Comparison of ENCODE assay signal across 18 cellular contexts in genomic region chr6:52276130-52276529, GRCh38. TPM values are rescaled to one million over a fixed set of nuclear protein-coding genes. Genes with fewer than 3 reads are reported as not detected.
A peak's percentile ranks its signal among the peaks of the same experiment; 100 is the strongest.
DNase-seq lines count a peak whose midpoint lies in the region; ATAC-seq, FAIRE-seq and TF ChIP-seq lines count a peak whose summit lies in the region.
"Had no signal": no experiment of that assay in that cellular context is flagged by ENCODE, and none has a peak within 500 bp of the region (broad histone marks: within the 10 kb centered on the region; RNA-seq: fewer than 3 reads in every experiment).

No MANE protein-coding gene starts in this region.

- in situ Hi-C loops in HepG2 (cut with HindIII; ENCODE audit: extremely low pct_ligation_motif_present, low pct_unique_long_range_greater_than_20kb) = no loop called here

- H2AFZ ChIP-seq in HepG2 (ENCODE audit: low read length) (no peak overlapping the region), Loucy (ENCODE audit: low read length) (no peak overlapping the region)

- no peaks in the 10 kb centered on the region for H3K9me3 Mint-ChIP-seq in nephron
- H3K9me3 Mint-ChIP-seq: CD4-positive, CD25-positive, alpha-beta regulatory T cell had no signal

- H3K27me3 Mint-ChIP-seq in nephron (ENCODE audit: low read depth) = no peaks in the 10 kb centered on the region
- H3K27me3 Mint-ChIP-seq: CD4-positive, CD25-positive, alpha-beta regulatory T cell had no signal

- TF ChIP-seq CTCF in HepG2 (CRISPR knock-in tag; IDR thresholded peaks at IDR 0.05) (no peak), right lobe of liver (IDR thresholded peaks at IDR 0.05) (no peak), Loucy (conservative IDR thresholded peaks at IDR 0.05; ENCODE audit: low read length) (no peak), nephron (IDR thresholded peaks at IDR 0.05; ENCODE audit: unreplicated experiment in 3 of 3) (no peak), mucosa of descending colon (IDR thresholded peaks at IDR 0.05) (no peak)

- TF ChIP-seq EP300 in HepG2 (IDR thresholded peaks at IDR 0.05; ENCODE audit: low read depth in 2 of 2, low read length in 2 of 2) = no peak
- TF ChIP-seq EP300 in HepG2 (CRISPR knock-in tag; IDR thresholded peaks at IDR 0.05; ENCODE audit: borderline replicate concordance) = no peak

- intact Hi-C loops in HepG2 (cut with micrococcal nuclease; ENCODE audit: unreplicated experiment) = no loop called here
- intact Hi-C loops in right lobe of liver (cut with DNase I) = no loop called here
- intact Hi-C loops in mucosa of descending colon (cut with DNase I, micrococcal nuclease) = no loop called here

- no peak overlapping the region for H3K9ac ChIP-seq in HepG2 (ENCODE audit: insufficient read depth, low read depth, low read length)
- H3K9ac ChIP-seq in Loucy (ENCODE audit: low read depth, low read length, poor library complexity, severe bottlenecking) = no peak overlapping the region

- no peak for TF ChIP-seq RAD21 in HepG2 (CRISPR knock-in tag; IDR thresholded peaks at IDR 0.05)

- CTCF ChIA-PET in HepG2 (lab: Yijun Ruan, JAX; ENCODE audit: low intra/inter-chr PET ratio, low total read pairs) = no interaction called here

- ATAC-seq in HepG2 = no peak
- ATAC-seq in right lobe of liver = no peak
- no peak for ATAC-seq in mucosa of descending colon

- no peak overlapping the region for H3K4me3 Mint-ChIP-seq in nephron
- H3K4me3 Mint-ChIP-seq: CD4-positive, CD25-positive, alpha-beta regulatory T cell had no signal

- H3K36me3 ChIP-seq in HepG2 (replicated peaks in 1 of 2; ENCODE audit: control insufficient read depth in 1 of 2, insufficient read depth in 2 of 2, low read length in 2 of 2) (peaks cover 35 to 96% of the 10 kb centered on the region in 2 experiments), right lobe of liver (peaks cover 0 to 73% (median 17%) of the 10 kb centered on the region in 4 donors), Loucy (ENCODE audit: insufficient read depth, low read length) (peaks cover 95% of the 10 kb centered on the region), mucosa of descending colon (ENCODE audit: low read depth) (peaks cover 6% of the 10 kb centered on the region)

- H3K9me3 ChIP-seq in HepG2 (ENCODE audit: low read length) (no peaks in the 10 kb centered on the region), right lobe of liver (no peaks in the 10 kb centered on the region), Loucy (ENCODE audit: insufficient read depth, low read depth, low read length) (no peaks in the 10 kb centered on the region), mucosa of descending colon (no peaks in the 10 kb centered on the region)
- H3K9me3 ChIP-seq: BE2C had no signal

- H3K4me3 ChIP-seq in HepG2 (replicated peaks in 1 of 3; ENCODE audit: insufficient read depth in 1 of 3, low read depth in 2 of 3, low read length in 3 of 3) (no peak overlapping the region), right lobe of liver (no peak overlapping the region), Loucy (ENCODE audit: low read length, poor library complexity, severe bottlenecking) (no peak overlapping the region), mucosa of descending colon (no peak overlapping the region)

- peak overlapping the region; percentile 73 to 77 (median 76) for H3K27ac Mint-ChIP-seq in nephron
- H3K27ac Mint-ChIP-seq: CD4-positive, CD25-positive, alpha-beta regulatory T cell had no signal

- no peaks in the 10 kb centered on the region for H3K4me1 Mint-ChIP-seq in nephron

- BruUV-seq in HepG2 (replicated peaks; lab: Mats Ljungman, UMichigan) = no TSS peak

- H3K27ac ChIP-seq in HepG2 (ENCODE audit: extremely low read length, insufficient read depth, low read length) (no peak overlapping the region), right lobe of liver (no peak overlapping the region)

- H3K9me2 ChIP-seq in Loucy (replicated peaks; ENCODE audit: low read depth, low read length) = no peaks in the 10 kb centered on the region

- no peaks in the 10 kb centered on the region for H3F3A ChIP-seq in Loucy (ENCODE audit: low read depth)

- H3K4me2 ChIP-seq in HepG2 (ENCODE audit: low read depth, low read length) (no peak overlapping the region), Loucy (ENCODE audit: low read depth, low read length, poor library complexity, severe bottlenecking) (peak overlapping the region; percentile 41)

- DNase-seq in HepG2 (ENCODE audit: low spot score) = no peak
- no peak for DNase-seq in right lobe of liver
- no peak for DNase-seq in urothelium cell line (ENCODE audit: low spot score)
- DNase-seq in mucosa of descending colon = no peak
- no peak for DNase-seq in stimulated activated naive CD4-positive, alpha-beta T cell (lab: John Stamatoyannopoulos, UW)
- DNase-seq: ACHN; BE2C; C1 segment of cervical spinal cord; CD4-positive, CD25-positive, alpha-beta regulatory T cell; DMS153; DMS79; GF-D8; HCEC 1CT had no signal

- peaks cover 28% of the 10 kb centered on the region for H3K79me2 ChIP-seq in HepG2 (ENCODE audit: insufficient read depth, low read length)
- H3K79me2 ChIP-seq in Loucy (ENCODE audit: insufficient read depth, low read length) = peaks cover 82% of the 10 kb centered on the region

- H3K27me3 ChIP-seq in HepG2 (ENCODE audit: control insufficient read depth in 1 of 2, insufficient read depth in 2 of 2, low read length in 2 of 2) (no peaks in the 10 kb centered on the region), right lobe of liver (no peaks in the 10 kb centered on the region), Loucy (ENCODE audit: insufficient read depth, low read length, poor library complexity, severe bottlenecking) (no peaks in the 10 kb centered on the region)
- H3K27me3 ChIP-seq: BE2C had no signal

- peaks cover 88% of the 10 kb centered on the region for H3K36me3 Mint-ChIP-seq in nephron (ENCODE audit: low read depth)

- POLR2A ChIA-PET in HepG2 (lab: Yijun Ruan, JAX) = no interaction called here

- H4K20me1 ChIP-seq in HepG2 (ENCODE audit: insufficient read depth, low read length) (no peaks in the 10 kb centered on the region; the same call in 1 of the 2 replicates), Loucy (ENCODE audit: insufficient read depth, low read length, poor library complexity, severe bottlenecking) (peaks cover 68% of the 10 kb centered on the region)

- WGBS in HepG2 (ENCODE audit: low lambda C conversion rate) = over 99% methylated on average over 10 of the region's 10 CpGs
- WGBS in right lobe of liver (ENCODE audit: insufficient coverage, low coverage, low lambda C conversion rate, missing lambda C conversion rate) = no CpG with 5 or more reads among the region's 10 CpGs

- FAIRE-seq in HepG2 (lab: Jason Lieb, UNC) = no peak
- peak; percentile 44 for FAIRE-seq in urothelium cell line (lab: Jason Lieb, UNC)
- FAIRE-seq: A204.1 had no signal

- 0 out of 4 replicates have a peak, but pooled peaks of 1 of the 2 experiments have one; percentile 22 for TF ChIP-seq POLR2A in HepG2 (IDR thresholded peaks at IDR 0.05; ENCODE audit: insufficient read depth in 1 of 2, low read depth in 2 of 2, low read length in 2 of 2)
- TF ChIP-seq POLR2A in right lobe of liver (IDR thresholded peaks at IDR 0.05) = no peak

- H3K4me1 ChIP-seq in HepG2 (ENCODE audit: insufficient read depth, low read length) = peaks cover 50% of the 10 kb centered on the region
- H3K4me1 ChIP-seq in right lobe of liver = no peaks in the 10 kb centered on the region
- H3K4me1 ChIP-seq in Loucy (ENCODE audit: insufficient read depth, low read length, poor library complexity, severe bottlenecking) = peaks cover 51% of the 10 kb centered on the region
- H3K4me1 ChIP-seq in mucosa of descending colon (ENCODE audit: low read depth) = no peaks in the 10 kb centered on the region
- H3K4me1 ChIP-seq: BE2C had no signal

RNA-seq across cellular contexts. Expression of gene MCM3, which starts 8.4 kb away (rescaled TPM):
- 288 and 336 TPM in 2 replicates for total RNA-seq in HepG2 (2016; rRNA removed; fragmentation: Illumina TruSeq; extraction: Trizol)
- 27.6 and 36.1 TPM in 2 replicates for total RNA-seq in HepG2 (2016; cell fraction: cytosol; rRNA removed; fragmentation: Illumina TruSeq; extraction: Trizol; ENCODE audit: low read depth)
- 287 and 310 TPM in 2 replicates for total RNA-seq in HepG2 (2016; cell fraction: insoluble cytoplasmic fraction; rRNA removed; fragmentation: Illumina TruSeq; extraction: Trizol)
- total RNA-seq in HepG2 (2016; cell fraction: membrane; rRNA removed; fragmentation: Illumina TruSeq; extraction: Trizol) = 67.0 and 76.9 TPM in 2 replicates
- total RNA-seq in HepG2 (2016; cell fraction: nucleus; rRNA removed; fragmentation: Illumina TruSeq; extraction: Trizol) = 222 and 236 TPM in 2 replicates
- polyA plus RNA-seq in HepG2 (2011; rRNA removed) = 110 and 164 TPM in 2 replicates
- 97.2 and 124 TPM in 2 replicates for polyA plus RNA-seq in HepG2 (2011; cell fraction: cytosol; rRNA removed)
- polyA plus RNA-seq in HepG2 (2011; cell fraction: nucleus; rRNA removed) = 135 and 203 TPM in 2 replicates
- polyA plus RNA-seq in HepG2 (2012) = 70.9 and 88.3 TPM in 2 replicates
- polyA plus RNA-seq in HepG2 (2016; cell fraction: cytosol; fragmentation: Illumina TruSeq; extraction: Trizol; ENCODE audit: low read depth) = 14.8 and 17.4 TPM in 2 replicates
- polyA plus RNA-seq in HepG2 (2016; cell fraction: insoluble cytoplasmic fraction; fragmentation: Illumina TruSeq; extraction: Trizol; ENCODE audit: low read depth) = 255 and 266 TPM in 2 replicates
- polyA plus RNA-seq in HepG2 (2016; cell fraction: membrane; fragmentation: Illumina TruSeq; extraction: Trizol; ENCODE audit: low read depth) = 29.0 and 35.9 TPM in 2 replicates
- 238 and 239 TPM in 2 replicates for polyA plus RNA-seq in HepG2 (2016; cell fraction: nucleus; fragmentation: Illumina TruSeq; extraction: Trizol; ENCODE audit: insufficient read depth, low read depth)
- 258 and 404 TPM in 2 replicates for polyA minus RNA-seq in HepG2 (2011; rRNA and poly(A)+ RNA removed; ENCODE audit: low replicate concordance)
- 66.4 and 93.7 TPM in 2 replicates for polyA minus RNA-seq in HepG2 (2011; cell fraction: cytosol; rRNA and poly(A)+ RNA removed)
- 123 and 171 TPM in 2 replicates for polyA minus RNA-seq in HepG2 (2011; cell fraction: nucleus; rRNA and poly(A)+ RNA removed)
- total RNA-seq in right lobe of liver = 10 to 100 TPM in 3 of 6 experiments, 1 to 10 TPM in 3; 6.6 to 35.9 (median 10.5) TPM
- total RNA-seq in mucosa of descending colon = 10 to 100 TPM; 32.1 to 43.6 (median 36.7) TPM

RNA-seq across cellular contexts. Expression of gene IL17F, which starts 31.8 kb away (rescaled TPM):
- total RNA-seq in HepG2 (2016; rRNA removed; fragmentation: Illumina TruSeq; extraction: Trizol) = not detected in 2 replicates
- total RNA-seq in HepG2 (2016; cell fraction: cytosol; rRNA removed; fragmentation: Illumina TruSeq; extraction: Trizol; ENCODE audit: low read depth) = not detected in 2 replicates
- not detected in 2 replicates for total RNA-seq in HepG2 (2016; cell fraction: insoluble cytoplasmic fraction; rRNA removed; fragmentation: Illumina TruSeq; extraction: Trizol)
- total RNA-seq in HepG2 (2016; cell fraction: membrane; rRNA removed; fragmentation: Illumina TruSeq; extraction: Trizol) = not detected in 2 replicates
- total RNA-seq in HepG2 (2016; cell fraction: nucleus; rRNA removed; fragmentation: Illumina TruSeq; extraction: Trizol) = not detected in 2 replicates
- not detected in 2 replicates for polyA plus RNA-seq in HepG2 (2011; rRNA removed)
- polyA plus RNA-seq in HepG2 (2011; cell fraction: cytosol; rRNA removed) = not detected in 2 replicates
- not detected in 2 replicates for polyA plus RNA-seq in HepG2 (2011; cell fraction: nucleus; rRNA removed)
- polyA plus RNA-seq in HepG2 (2012) = not detected in 2 replicates
- polyA plus RNA-seq in HepG2 (2016; cell fraction: cytosol; fragmentation: Illumina TruSeq; extraction: Trizol; ENCODE audit: low read depth) = not detected in 2 replicates
- not detected in 2 replicates for polyA plus RNA-seq in HepG2 (2016; cell fraction: insoluble cytoplasmic fraction; fragmentation: Illumina TruSeq; extraction: Trizol; ENCODE audit: low read depth)
- not detected in 2 replicates for polyA plus RNA-seq in HepG2 (2016; cell fraction: membrane; fragmentation: Illumina TruSeq; extraction: Trizol; ENCODE audit: low read depth)
- not detected in 2 replicates for polyA plus RNA-seq in HepG2 (2016; cell fraction: nucleus; fragmentation: Illumina TruSeq; extraction: Trizol; ENCODE audit: insufficient read depth, low read depth)
- polyA minus RNA-seq in HepG2 (2011; rRNA and poly(A)+ RNA removed; ENCODE audit: low replicate concordance) = not detected in 2 replicates
- polyA minus RNA-seq in HepG2 (2011; cell fraction: cytosol; rRNA and poly(A)+ RNA removed) = not detected in 2 replicates
- not detected in 2 replicates for polyA minus RNA-seq in HepG2 (2011; cell fraction: nucleus; rRNA and poly(A)+ RNA removed)
- total RNA-seq in right lobe of liver = not detected
- total RNA-seq in mucosa of descending colon = not detected
- total RNA-seq: H4, HT-29 had no signal
